1 cellular context compared by ENCODE assay signal in genomic region chr1:232769718-232770117, GRCh38.
TF ChIP-seq lines count a peak whose summit lies in the region.

No MANE protein-coding gene starts in this region.

TF ChIP-seq in GM23338, 12 proteins besides CTCF, POLR2A, EP300 and RAD21 (continued from another document):
- TF ChIP-seq NANOG (IDR thresholded peaks at IDR 0.05; ENCODE audit: borderline replicate concordance) (no peak), EZH2phosphoT487 (IDR thresholded peaks at IDR 0.05; ENCODE audit: unreplicated experiment) (no peak), ZNF114 (CRISPR knock-in tag; IDR thresholded peaks at IDR 0.05) (no peak), EZH2 (IDR thresholded peaks at IDR 0.05; ENCODE audit: low read depth, unreplicated experiment) (no peak)
TF ChIP-seq in GM23338: peak in this region for 0.
